ENCODE assay signal across 1 cellular context in the genomic region with DNA sequence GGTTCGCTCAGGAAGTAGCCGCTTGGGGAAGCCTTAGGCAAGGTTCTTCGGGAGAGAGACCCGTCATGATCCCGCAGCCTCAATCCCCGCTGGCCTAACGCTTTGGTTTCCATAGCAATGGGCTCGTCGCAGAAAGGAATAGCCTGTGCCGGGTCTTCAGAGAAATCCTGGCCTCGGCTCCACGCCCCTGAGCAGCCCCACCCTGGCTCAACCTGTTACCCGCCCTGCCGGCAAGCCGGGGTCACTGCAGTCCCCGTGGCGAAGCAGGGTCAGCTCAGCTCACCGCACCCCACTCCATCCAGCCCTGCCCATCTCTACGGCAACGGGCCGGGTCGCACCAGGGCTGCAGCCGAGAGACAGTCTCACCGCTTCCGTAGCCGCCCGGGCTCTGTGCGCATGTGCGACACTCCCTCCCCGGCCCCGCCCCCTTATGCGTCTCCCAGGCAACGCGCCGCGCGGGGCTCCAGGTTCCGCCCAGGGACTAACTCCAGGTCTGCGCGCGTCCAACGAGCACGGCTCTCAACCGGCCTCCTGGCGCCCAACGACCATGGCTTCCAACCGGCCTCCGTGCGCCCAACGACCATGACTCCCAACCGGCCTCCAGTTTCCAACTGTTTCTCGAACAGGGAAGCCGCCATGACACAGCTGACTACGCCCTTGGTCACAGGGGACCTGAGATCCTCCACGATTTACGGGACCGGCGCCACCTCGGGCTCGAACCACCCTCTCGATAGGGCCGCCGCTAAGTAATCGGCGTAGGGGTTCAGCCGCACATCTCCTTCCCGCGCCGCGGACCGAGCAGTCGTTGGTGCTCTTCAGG.
A peak's percentile ranks its signal among the peaks of the same experiment; 100 is the strongest.
TF ChIP-seq lines count a peak whose summit lies in the region.

Gene DUSP18 (minus strand): TSS at position 390 of the 820 bp plus-strand sequence. CDS start 3,872 bp downstream, outside the sequence.

TF ChIP-seq in HepG2, 621 proteins besides CTCF, POLR2A, EP300 and RAD21 (continued from another document and continues in another):
- TF ChIP-seq ARID5B (CRISPR knock-in tag; IDR thresholded peaks at IDR 0.05) (no peak), SIX1 (CRISPR knock-in tag; IDR thresholded peaks at IDR 0.05; ENCODE audit: borderline replicate concordance) (no peak), DMTF1 (CRISPR knock-in tag; IDR thresholded peaks at IDR 0.05) (no peak), TFAP4 (IDR thresholded peaks at IDR 0.05; ENCODE audit: borderline replicate concordance, low read depth) (no peak; the same call in 1 of the 2 replicates), NR0B2 (CRISPR knock-in tag; IDR thresholded peaks at IDR 0.05) (peak; percentile 17; the same call in 1 of the 2 replicates), ATF7 (IDR thresholded peaks at IDR 0.05) (no peak), ATF7 (CRISPR knock-in tag; IDR thresholded peaks at IDR 0.05) (no peak), LRRFIP1 (CRISPR knock-in tag; conservative IDR thresholded peaks at IDR 0.05) (no peak), SMAD3 (CRISPR knock-in tag; IDR thresholded peaks at IDR 0.05) (no peak), GLI4 (CRISPR knock-in tag; IDR thresholded peaks at IDR 0.05; ENCODE audit: borderline replicate concordance) (0 out of 2 replicates have a peak, but pooled peaks have one; percentile 8), ETV5 (CRISPR knock-in tag; IDR thresholded peaks at IDR 0.05; ENCODE audit: borderline replicate concordance) (no peak; the same call in 1 of the 2 replicates), ZBTB43 (CRISPR knock-in tag; conservative IDR thresholded peaks at IDR 0.05) (no peak), ZNF430 (CRISPR knock-in tag; IDR thresholded peaks at IDR 0.05) (no peak), BRCA1 (CRISPR knock-in tag; IDR thresholded peaks at IDR 0.05) (no peak), ZNF747 (CRISPR knock-in tag; IDR thresholded peaks at IDR 0.05; ENCODE audit: borderline replicate concordance) (no peak), ZNF660 (CRISPR knock-in tag; IDR thresholded peaks at IDR 0.05; ENCODE audit: borderline replicate concordance, low read depth) (no peak), GATAD2A (CRISPR knock-in tag; IDR thresholded peaks at IDR 0.05) (no peak), ZBTB7B (CRISPR knock-in tag; IDR thresholded peaks at IDR 0.05) (no peak), KDM5B (CRISPR knock-in tag; IDR thresholded peaks at IDR 0.05; ENCODE audit: borderline replicate concordance) (peak; percentile 54; the same call in 1 of the 2 replicates), ZNF564 (CRISPR knock-in tag; IDR thresholded peaks at IDR 0.05) (no peak), ZNF598 (CRISPR knock-in tag; IDR thresholded peaks at IDR 0.05; ENCODE audit: borderline replicate concordance) (0 out of 2 replicates have a peak, but pooled peaks have one; percentile 23), RARG (CRISPR knock-in tag; IDR thresholded peaks at IDR 0.05; ENCODE audit: low read depth) (no peak), E2F5 (CRISPR knock-in tag; conservative IDR thresholded peaks at IDR 0.05) (no peak), DBP (CRISPR knock-in tag; IDR thresholded peaks at IDR 0.05; ENCODE audit: not compliant biosample characterization) (no peak)
- TF ChIP-seq, protein P1, sequence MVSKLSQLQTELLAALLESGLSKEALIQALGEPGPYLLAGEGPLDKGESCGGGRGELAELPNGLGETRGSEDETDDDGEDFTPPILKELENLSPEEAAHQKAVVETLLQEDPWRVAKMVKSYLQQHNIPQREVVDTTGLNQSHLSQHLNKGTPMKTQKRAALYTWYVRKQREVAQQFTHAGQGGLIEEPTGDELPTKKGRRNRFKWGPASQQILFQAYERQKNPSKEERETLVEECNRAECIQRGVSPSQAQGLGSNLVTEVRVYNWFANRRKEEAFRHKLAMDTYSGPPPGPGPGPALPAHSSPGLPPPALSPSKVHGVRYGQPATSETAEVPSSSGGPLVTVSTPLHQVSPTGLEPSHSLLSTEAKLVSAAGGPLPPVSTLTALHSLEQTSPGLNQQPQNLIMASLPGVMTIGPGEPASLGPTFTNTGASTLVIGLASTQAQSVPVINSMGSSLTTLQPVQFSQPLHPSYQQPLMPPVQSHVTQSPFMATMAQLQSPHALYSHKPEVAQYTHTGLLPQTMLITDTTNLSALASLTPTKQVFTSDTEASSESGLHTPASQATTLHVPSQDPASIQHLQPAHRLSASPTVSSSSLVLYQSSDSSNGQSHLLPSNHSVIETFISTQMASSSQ (IDR thresholded peaks at IDR 0.05; ENCODE audit: low read depth): no peak
- TF ChIP-seq, protein P1 (CRISPR knock-in tag; IDR thresholded peaks at IDR 0.05; ENCODE audit: borderline replicate concordance): no peak
- TF ChIP-seq, protein P2, sequence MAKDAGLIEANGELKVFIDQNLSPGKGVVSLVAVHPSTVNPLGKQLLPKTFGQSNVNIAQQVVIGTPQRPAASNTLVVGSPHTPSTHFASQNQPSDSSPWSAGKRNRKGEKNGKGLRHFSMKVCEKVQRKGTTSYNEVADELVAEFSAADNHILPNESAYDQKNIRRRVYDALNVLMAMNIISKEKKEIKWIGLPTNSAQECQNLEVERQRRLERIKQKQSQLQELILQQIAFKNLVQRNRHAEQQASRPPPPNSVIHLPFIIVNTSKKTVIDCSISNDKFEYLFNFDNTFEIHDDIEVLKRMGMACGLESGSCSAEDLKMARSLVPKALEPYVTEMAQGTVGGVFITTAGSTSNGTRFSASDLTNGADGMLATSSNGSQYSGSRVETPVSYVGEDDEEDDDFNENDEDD (CRISPR knock-in tag; IDR thresholded peaks at IDR 0.05; ENCODE audit: borderline replicate concordance): no peak
- TF ChIP-seq, protein P3, sequence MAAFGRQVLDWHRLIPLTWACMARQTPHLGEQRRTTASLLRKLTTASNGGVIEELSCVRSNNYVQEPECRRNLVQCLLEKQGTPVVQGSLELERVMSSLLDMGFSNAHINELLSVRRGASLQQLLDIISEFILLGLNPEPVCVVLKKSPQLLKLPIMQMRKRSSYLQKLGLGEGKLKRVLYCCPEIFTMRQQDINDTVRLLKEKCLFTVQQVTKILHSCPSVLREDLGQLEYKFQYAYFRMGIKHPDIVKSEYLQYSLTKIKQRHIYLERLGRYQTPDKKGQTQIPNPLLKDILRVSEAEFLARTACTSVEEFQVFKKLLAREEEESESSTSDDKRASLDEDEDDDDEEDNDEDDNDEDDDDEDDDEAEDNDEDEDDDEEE (CRISPR knock-in tag; IDR thresholded peaks at IDR 0.05): no peak
